18 cellular contexts compared by ENCODE assay signal in the genomic region with DNA sequence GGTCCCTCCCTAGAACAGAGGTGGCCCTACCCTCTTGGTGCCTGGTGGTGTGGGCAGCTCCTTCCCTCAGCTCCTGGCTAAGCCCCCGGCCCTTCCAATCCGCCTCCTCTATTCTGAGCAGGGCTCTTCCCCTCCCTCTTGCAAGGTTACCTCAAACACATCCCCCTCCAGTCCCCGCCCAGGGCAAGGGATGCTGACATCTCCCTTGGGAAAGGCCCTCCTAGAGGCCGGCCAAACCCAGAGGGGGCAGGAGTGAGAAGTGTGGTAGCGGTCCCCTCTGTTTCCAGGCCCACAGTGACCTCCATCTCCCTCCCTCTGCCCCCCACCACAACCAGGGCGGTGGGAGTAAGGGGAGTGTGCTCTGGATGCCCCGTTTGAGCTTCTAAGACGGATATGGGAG.
"Had no signal": no experiment of that assay in that cellular context is flagged by ENCODE, and none has a peak within 500 bp of the region (broad histone marks: within the 10 kb centered on the region; RNA-seq: fewer than 3 reads in every experiment).

No MANE protein-coding gene starts in this region.

- H3K9me3 ChIP-seq: MG63, Peyer's patch had no signal

- DNase-seq: activated CD4-positive, alpha-beta T cell treated with anti-CD3 and anti-CD28 coated beads for 48 hours; activated CD4-positive, alpha-beta T cell treated with anti-CD3 and anti-CD28 coated beads, Interleukin-2, amount 50 U/mL, for 48 hours; activated CD8-positive, alpha-beta memory T cell treated with anti-CD3 and anti-CD28 coated beads, Interleukin-2, amount 10 ng/mL, durations not matched to agents 7 days and 5 days; activated effector memory CD4-positive, alpha-beta T cell treated with Interleukin-2 at 50 U/mL for 16 hours; activated naive CD4-positive, alpha-beta T cell; activated T-cell treated with anti-CD3 and anti-CD28 coated beads, Interleukin-2, amount 50 U/mL, for 24 hours; amygdala; MG63; MV-4-11; NCI-H1092 treated with DMSO at 0.1 percent for 48 hours; NCI-H1417 treated with DMSO at 0.1 percent for 48 hours; NCI-H1694 treated with DMSO at 0.1 percent for 48 hours; NCI-H2029 treated with DMSO at 0.1 percent for 48 hours; NCI-H345; NCI-H510A; SHP77 treated with DMSO at 0.1 percent for 48 hours had no signal

- H3K36me3 ChIP-seq: MG63, Peyer's patch had no signal

- H3K4me3 ChIP-seq: MG63, Peyer's patch had no signal

- H3K27ac ChIP-seq: Peyer's patch, RWPE1 had no signal

- H3K27me3 ChIP-seq: MG63 had no signal
